Comparison of ENCODE assay signal across 1 cellular context in genomic region chr2:159615187-159615935, GRCh38.
TF ChIP-seq lines count a peak whose summit lies in the region.

No MANE protein-coding gene starts in this region.

TF ChIP-seq in WTC11, 78 proteins besides CTCF, POLR2A, EP300 and RAD21 (continued from another document):
- TF ChIP-seq USF1 (CRISPR knock-in tag; IDR thresholded peaks at IDR 0.05) (no peak; the same call in 1 of the 2 replicates), ZNF671 (CRISPR knock-in tag; IDR thresholded peaks at IDR 0.05) (no peak), PREB (CRISPR knock-in tag; IDR thresholded peaks at IDR 0.05; ENCODE audit: borderline replicate concordance) (no peak), TEAD4 (CRISPR knock-in tag; IDR thresholded peaks at IDR 0.05) (no peak), NR3C1 (CRISPR knock-in tag; conservative IDR thresholded peaks at IDR 0.05; ENCODE audit: low read depth) (no peak), CDX4 (CRISPR knock-in tag; IDR thresholded peaks at IDR 0.05; ENCODE audit: borderline replicate concordance) (no peak), ZMAT4 (CRISPR knock-in tag; IDR thresholded peaks at IDR 0.05) (no peak), ZBTB43 (CRISPR knock-in tag; IDR thresholded peaks at IDR 0.05) (no peak), OVOL2 (CRISPR knock-in tag; IDR thresholded peaks at IDR 0.05; ENCODE audit: borderline replicate concordance) (no peak), ZNF219 (CRISPR knock-in tag; IDR thresholded peaks at IDR 0.05; ENCODE audit: borderline replicate concordance) (no peak), TEAD1 (CRISPR knock-in tag; IDR thresholded peaks at IDR 0.05) (0 out of 2 replicates have a peak, but pooled peaks have one; percentile 35), ZNF263 (CRISPR knock-in tag; IDR thresholded peaks at IDR 0.05; ENCODE audit: low read depth) (no peak), ERG (CRISPR knock-in tag; IDR thresholded peaks at IDR 0.05) (no peak), RORB (CRISPR knock-in tag; IDR thresholded peaks at IDR 0.05) (0 out of 2 replicates have a peak, but pooled peaks have one; percentile 38)
